1 cellular context compared by ENCODE assay signal in the genomic region with DNA sequence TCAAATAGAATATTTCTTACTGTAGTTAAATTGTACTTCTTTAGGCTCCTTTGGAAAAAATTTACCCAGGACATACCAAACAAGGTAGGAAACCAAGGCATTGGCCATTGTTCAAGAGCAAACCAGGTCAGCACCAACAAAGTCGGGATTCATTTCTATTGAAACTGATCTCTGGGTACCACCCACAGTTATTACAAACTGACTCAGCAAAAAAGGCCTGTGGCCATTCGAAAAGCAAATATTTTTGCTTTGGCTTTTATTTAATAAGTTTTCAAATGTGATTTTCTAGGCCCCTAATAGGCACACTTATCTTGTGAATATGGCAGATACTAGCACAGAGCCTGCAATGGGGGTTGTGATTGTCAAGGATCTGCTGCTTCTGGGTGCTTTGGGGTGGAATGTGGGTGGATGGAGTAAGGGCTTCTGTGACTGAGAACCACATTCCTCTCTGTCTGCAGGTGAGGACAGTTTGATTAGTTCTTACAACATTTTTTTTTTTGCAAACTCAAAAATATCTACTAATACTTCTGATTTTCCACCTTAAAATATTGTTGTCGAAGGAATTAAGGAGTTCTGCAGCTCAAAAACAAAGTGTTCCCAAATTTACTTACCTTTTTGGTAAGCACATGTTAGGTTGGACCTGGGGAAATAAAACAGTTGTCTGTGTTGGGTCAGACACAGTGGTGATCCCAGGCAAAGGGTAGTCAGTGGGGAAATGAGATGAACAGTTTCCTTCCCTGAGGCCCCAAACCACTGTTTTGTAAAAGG.
TF ChIP-seq lines count a peak whose summit lies in the region.

No MANE protein-coding gene starts in this region.

TF ChIP-seq in endothelial cell of umbilical vein, 7 proteins besides CTCF, POLR2A, EP300 and RAD21:
- TF ChIP-seq, protein P1, sequence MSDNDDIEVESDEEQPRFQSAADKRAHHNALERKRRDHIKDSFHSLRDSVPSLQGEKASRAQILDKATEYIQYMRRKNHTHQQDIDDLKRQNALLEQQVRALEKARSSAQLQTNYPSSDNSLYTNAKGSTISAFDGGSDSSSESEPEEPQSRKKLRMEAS (IDR thresholded peaks at IDR 0.05; ENCODE audit: insufficient read depth, insufficient read length), result no peak
- no peak for TF ChIP-seq GATA2 (IDR thresholded peaks at IDR 0.05; ENCODE audit: insufficient read depth, insufficient read length, low read depth, low read length)
- TF ChIP-seq JUN (IDR thresholded peaks at IDR 0.05; ENCODE audit: borderline replicate concordance, insufficient read depth, insufficient read length, low read depth), result no peak
- TF ChIP-seq POLR2AphosphoS5 (IDR thresholded peaks at IDR 0.05; ENCODE audit: insufficient read depth, low read depth, low read length), result no peak
- no peak for TF ChIP-seq EZH2 (IDR thresholded peaks at IDR 0.05; ENCODE audit: borderline replicate concordance, low read depth, low read length, severe bottlenecking)
- TF ChIP-seq MYC (IDR thresholded peaks at IDR 0.05; ENCODE audit: low read depth, low read length), result no peak
- TF ChIP-seq FOS (IDR thresholded peaks at IDR 0.05; ENCODE audit: borderline replicate concordance, insufficient read depth, low read length), result no peak
